In the genomic region with DNA sequence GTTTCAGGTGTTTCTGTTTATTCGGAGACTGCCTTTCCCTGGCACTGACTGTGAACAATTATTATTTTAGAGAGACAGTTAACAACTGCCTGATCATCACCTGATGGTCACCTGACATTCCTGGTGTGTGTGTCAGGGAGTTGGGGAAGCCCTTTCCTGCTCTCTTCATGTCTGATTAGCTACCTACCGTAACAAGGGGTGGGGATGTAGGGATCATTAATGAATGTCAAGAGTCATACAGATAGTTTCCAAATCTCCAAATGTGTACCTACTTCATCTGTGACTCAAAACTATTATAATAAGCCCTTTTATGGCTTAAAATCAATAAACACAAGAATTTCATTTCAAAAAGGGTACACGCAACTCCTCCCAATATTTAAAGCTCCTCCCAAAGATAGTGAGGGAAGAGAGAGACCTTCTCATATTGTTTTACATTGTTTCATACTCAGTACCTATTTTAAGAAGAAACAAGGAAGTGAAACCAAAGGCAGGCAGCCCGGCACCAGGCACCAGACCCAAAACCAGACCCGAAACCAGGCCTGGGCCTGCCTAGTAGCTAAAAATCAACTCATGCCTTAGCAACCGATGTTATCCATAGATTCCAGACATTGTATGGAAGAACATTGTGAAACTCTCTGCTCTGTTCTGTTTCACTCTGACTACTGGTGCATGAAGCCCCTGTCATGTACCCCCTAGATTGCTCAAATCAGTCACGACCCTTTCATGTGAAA, we compare ENCODE assay signal across 1 cellular context.
TF ChIP-seq lines count a peak whose summit lies in the region.

No MANE protein-coding gene starts in this region.

TF ChIP-seq in GM12878, 131 proteins besides CTCF, POLR2A, EP300 and RAD21 (continued from another document):
- TF ChIP-seq, protein P1, sequence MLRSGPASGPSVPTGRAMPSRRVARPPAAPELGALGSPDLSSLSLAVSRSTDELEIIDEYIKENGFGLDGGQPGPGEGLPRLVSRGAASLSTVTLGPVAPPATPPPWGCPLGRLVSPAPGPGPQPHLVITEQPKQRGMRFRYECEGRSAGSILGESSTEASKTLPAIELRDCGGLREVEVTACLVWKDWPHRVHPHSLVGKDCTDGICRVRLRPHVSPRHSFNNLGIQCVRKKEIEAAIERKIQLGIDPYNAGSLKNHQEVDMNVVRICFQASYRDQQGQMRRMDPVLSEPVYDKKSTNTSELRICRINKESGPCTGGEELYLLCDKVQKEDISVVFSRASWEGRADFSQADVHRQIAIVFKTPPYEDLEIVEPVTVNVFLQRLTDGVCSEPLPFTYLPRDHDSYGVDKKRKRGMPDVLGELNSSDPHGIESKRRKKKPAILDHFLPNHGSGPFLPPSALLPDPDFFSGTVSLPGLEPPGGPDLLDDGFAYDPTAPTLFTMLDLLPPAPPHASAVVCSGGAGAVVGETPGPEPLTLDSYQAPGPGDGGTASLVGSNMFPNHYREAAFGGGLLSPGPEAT (IDR thresholded peaks at IDR 0.05; ENCODE audit: low read depth): peak; percentile 90
- TF ChIP-seq RAD51 (IDR thresholded peaks at IDR 0.05) (peak; percentile 78), TCF3 (IDR thresholded peaks at IDR 0.05; ENCODE audit: borderline replicate concordance, insufficient read depth, low read depth, low read length) (0 out of 2 replicates have a peak, but pooled peaks have one; percentile 45), GABPA (IDR thresholded peaks at IDR 0.05; ENCODE audit: low read depth) (0 out of 2 replicates have a peak, but pooled peaks have one; percentile 24), MYB (IDR thresholded peaks at IDR 0.05; ENCODE audit: borderline replicate concordance, low read depth, low read length) (no peak), HDAC6 (IDR thresholded peaks at IDR 0.05; ENCODE audit: unreplicated experiment) (no peak), TAF1 (IDR thresholded peaks at IDR 0.05; ENCODE audit: borderline replicate concordance, low read depth, low read length) (0 out of 2 replicates have a peak, but pooled peaks have one; percentile 12), CREB1 (IDR thresholded peaks at IDR 0.05; ENCODE audit: low read depth) (peak; percentile 54; the same call in 1 of the 2 replicates), NFIC (IDR thresholded peaks at IDR 0.05; ENCODE audit: low read depth, low read length) (peak; percentile 88), RFX5 (IDR thresholded peaks at IDR 0.05; ENCODE audit: low read depth, low read length) (0 out of 2 replicates have a peak, but pooled peaks have one; percentile 30), YY1 (IDR thresholded peaks at IDR 0.05; ENCODE audit: low read depth, low read length) (no peak), SPI1 (IDR thresholded peaks at IDR 0.05; ENCODE audit: borderline replicate concordance, insufficient read depth, low read depth, low read length) (peak; percentile 96), CEBPB (IDR thresholded peaks at IDR 0.05; ENCODE audit: borderline replicate concordance in 1 of 2, low read depth in 2 of 2, low read length in 2 of 2) (peak in 1 of 2 experiments; percentile 86; a peak in 1 of 4 replicates), BACH1 (IDR thresholded peaks at IDR 0.05; ENCODE audit: borderline replicate concordance) (peak; percentile 61; the same call in 1 of the 2 replicates), GATAD2B (conservative IDR thresholded peaks at IDR 0.05; ENCODE audit: low read depth) (peak; percentile 88; the same call in 1 of the 2 replicates), ATF7 (IDR thresholded peaks at IDR 0.05; ENCODE audit: low read depth) (peak; percentile 69), KDM1A (IDR thresholded peaks at IDR 0.05; ENCODE audit: borderline replicate concordance) (no peak), MTA3 (IDR thresholded peaks at IDR 0.05; ENCODE audit: borderline replicate concordance, low read length) (peak; percentile 94), ZZZ3 (IDR thresholded peaks at IDR 0.05; ENCODE audit: control insufficient read depth, insufficient read length, low read depth) (no peak), ASH2L (IDR thresholded peaks at IDR 0.05; ENCODE audit: borderline replicate concordance, low read depth) (peak; percentile 16; the same call in 1 of the 2 replicates), KLF5 (IDR thresholded peaks at IDR 0.05; ENCODE audit: partially characterized antibody) (no peak), PML (IDR thresholded peaks at IDR 0.05; ENCODE audit: low read length) (0 out of 2 replicates have a peak, but pooled peaks have one; percentile 39), MTA2 (IDR thresholded peaks at IDR 0.05; ENCODE audit: low read depth) (peak; percentile 86), NBN (IDR thresholded peaks at IDR 0.05) (peak; percentile 66; the same call in 1 of the 2 replicates), NR2F1 (conservative IDR thresholded peaks at IDR 0.05) (peak; percentile 37; the same call in 1 of the 2 replicates), ZNF217 (IDR thresholded peaks at IDR 0.05) (peak; percentile 86), YBX1 (IDR thresholded peaks at IDR 0.05) (no peak), EED (IDR thresholded peaks at IDR 0.05; ENCODE audit: low read depth) (peak; percentile 98), ZBED1 (IDR thresholded peaks at IDR 0.05; ENCODE audit: borderline replicate concordance) (peak; percentile 74; the same call in 1 of the 2 replicates), MEF2B (IDR thresholded peaks at IDR 0.05; ENCODE audit: partially characterized antibody, poor library complexity, severe bottlenecking) (peak; percentile 93), TBL1XR1 (IDR thresholded peaks at IDR 0.05; ENCODE audit: low read depth, low read length) (peak; percentile 70; the same call in 1 of the 2 replicates), LARP7 (IDR thresholded peaks at IDR 0.05) (no peak), IKZF1 (conservative IDR thresholded peaks at IDR 0.05) (peak; percentile 96)
- TF ChIP-seq, protein P2, sequence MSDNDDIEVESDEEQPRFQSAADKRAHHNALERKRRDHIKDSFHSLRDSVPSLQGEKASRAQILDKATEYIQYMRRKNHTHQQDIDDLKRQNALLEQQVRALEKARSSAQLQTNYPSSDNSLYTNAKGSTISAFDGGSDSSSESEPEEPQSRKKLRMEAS (IDR thresholded peaks at IDR 0.05; ENCODE audit: low read depth, low read length): no peak
- TF ChIP-seq, protein P3, sequence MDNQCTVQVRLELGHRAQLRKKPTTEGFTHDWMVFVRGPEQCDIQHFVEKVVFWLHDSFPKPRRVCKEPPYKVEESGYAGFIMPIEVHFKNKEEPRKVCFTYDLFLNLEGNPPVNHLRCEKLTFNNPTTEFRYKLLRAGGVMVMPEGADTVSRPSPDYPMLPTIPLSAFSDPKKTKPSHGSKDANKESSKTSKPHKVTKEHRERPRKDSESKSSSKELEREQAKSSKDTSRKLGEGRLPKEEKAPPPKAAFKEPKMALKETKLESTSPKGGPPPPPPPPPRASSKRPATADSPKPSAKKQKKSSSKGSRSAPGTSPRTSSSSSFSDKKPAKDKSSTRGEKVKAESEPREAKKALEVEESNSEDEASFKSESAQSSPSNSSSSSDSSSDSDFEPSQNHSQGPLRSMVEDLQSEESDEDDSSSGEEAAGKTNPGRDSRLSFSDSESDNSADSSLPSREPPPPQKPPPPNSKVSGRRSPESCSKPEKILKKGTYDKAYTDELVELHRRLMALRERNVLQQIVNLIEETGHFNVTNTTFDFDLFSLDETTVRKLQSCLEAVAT (IDR thresholded peaks at IDR 0.05): no peak
- TF ChIP-seq, protein P4, sequence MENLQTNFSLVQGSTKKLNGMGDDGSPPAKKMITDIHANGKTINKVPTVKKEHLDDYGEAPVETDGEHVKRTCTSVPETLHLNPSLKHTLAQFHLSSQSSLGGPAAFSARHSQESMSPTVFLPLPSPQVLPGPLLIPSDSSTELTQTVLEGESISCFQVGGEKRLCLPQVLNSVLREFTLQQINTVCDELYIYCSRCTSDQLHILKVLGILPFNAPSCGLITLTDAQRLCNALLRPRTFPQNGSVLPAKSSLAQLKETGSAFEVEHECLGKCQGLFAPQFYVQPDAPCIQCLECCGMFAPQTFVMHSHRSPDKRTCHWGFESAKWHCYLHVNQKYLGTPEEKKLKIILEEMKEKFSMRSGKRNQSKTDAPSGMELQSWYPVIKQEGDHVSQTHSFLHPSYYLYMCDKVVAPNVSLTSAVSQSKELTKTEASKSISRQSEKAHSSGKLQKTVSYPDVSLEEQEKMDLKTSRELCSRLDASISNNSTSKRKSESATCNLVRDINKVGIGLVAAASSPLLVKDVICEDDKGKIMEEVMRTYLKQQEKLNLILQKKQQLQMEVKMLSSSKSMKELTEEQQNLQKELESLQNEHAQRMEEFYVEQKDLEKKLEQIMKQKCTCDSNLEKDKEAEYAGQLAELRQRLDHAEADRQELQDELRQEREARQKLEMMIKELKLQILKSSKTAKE (IDR thresholded peaks at IDR 0.05; ENCODE audit: low read depth, poor library complexity, severe bottlenecking): peak; percentile 89
- TF ChIP-seq, protein P5, sequence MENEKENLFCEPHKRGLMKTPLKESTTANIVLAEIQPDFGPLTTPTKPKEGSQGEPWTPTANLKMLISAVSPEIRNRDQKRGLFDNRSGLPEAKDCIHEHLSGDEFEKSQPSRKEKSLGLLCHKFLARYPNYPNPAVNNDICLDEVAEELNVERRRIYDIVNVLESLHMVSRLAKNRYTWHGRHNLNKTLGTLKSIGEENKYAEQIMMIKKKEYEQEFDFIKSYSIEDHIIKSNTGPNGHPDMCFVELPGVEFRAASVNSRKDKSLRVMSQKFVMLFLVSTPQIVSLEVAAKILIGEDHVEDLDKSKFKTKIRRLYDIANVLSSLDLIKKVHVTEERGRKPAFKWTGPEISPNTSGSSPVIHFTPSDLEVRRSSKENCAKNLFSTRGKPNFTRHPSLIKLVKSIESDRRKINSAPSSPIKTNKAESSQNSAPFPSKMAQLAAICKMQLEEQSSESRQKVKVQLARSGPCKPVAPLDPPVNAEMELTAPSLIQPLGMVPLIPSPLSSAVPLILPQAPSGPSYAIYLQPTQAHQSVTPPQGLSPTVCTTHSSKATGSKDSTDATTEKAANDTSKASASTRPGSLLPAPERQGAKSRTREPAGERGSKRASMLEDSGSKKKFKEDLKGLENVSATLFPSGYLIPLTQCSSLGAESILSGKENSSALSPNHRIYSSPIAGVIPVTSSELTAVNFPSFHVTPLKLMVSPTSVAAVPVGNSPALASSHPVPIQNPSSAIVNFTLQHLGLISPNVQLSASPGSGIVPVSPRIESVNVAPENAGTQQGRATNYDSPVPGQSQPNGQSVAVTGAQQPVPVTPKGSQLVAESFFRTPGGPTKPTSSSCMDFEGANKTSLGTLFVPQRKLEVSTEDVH (IDR thresholded peaks at IDR 0.05; ENCODE audit: low read depth, partially characterized antibody): no peak
- TF ChIP-seq, protein P6, sequence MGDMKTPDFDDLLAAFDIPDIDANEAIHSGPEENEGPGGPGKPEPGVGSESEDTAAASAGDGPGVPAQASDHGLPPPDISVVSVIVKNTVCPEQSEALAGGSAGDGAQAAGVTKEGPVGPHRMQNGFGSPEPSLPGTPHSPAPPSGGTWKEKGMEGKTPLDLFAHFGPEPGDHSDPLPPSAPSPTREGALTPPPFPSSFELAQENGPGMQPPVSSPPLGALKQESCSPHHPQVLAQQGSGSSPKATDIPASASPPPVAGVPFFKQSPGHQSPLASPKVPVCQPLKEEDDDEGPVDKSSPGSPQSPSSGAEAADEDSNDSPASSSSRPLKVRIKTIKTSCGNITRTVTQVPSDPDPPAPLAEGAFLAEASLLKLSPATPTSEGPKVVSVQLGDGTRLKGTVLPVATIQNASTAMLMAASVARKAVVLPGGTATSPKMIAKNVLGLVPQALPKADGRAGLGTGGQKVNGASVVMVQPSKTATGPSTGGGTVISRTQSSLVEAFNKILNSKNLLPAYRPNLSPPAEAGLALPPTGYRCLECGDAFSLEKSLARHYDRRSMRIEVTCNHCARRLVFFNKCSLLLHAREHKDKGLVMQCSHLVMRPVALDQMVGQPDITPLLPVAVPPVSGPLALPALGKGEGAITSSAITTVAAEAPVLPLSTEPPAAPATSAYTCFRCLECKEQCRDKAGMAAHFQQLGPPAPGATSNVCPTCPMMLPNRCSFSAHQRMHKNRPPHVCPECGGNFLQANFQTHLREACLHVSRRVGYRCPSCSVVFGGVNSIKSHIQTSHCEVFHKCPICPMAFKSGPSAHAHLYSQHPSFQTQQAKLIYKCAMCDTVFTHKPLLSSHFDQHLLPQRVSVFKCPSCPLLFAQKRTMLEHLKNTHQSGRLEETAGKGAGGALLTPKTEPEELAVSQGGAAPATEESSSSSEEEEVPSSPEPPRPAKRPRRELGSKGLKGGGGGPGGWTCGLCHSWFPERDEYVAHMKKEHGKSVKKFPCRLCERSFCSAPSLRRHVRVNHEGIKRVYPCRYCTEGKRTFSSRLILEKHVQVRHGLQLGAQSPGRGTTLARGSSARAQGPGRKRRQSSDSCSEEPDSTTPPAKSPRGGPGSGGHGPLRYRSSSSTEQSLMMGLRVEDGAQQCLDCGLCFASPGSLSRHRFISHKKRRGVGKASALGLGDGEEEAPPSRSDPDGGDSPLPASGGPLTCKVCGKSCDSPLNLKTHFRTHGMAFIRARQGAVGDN (IDR thresholded peaks at IDR 0.05): no peak
